ENCODE assay signal across 21 cellular contexts in genomic region chr4:95506264-95506663, GRCh38. TPM values are rescaled to one million over a fixed set of nuclear protein-coding genes. Genes with fewer than 3 reads are reported as not detected.
DNase-seq lines count a peak whose midpoint lies in the region; ATAC-seq, FAIRE-seq and TF ChIP-seq lines count a peak whose summit lies in the region.
"Had no signal": no experiment of that assay in that cellular context is flagged by ENCODE, and none has a peak within 500 bp of the region (broad histone marks: within the 10 kb centered on the region; RNA-seq: fewer than 3 reads in every experiment).

No MANE protein-coding gene starts in this region.

- no peak overlapping the region for H3K27ac Mint-ChIP-seq in stimulated activated memory B cell treated with anti-CD40 and anti-IgM and Interleukin-4, amounts not matched to agents 10 μg/mL and 1 μg/mL and 100 μg/mL, for 72 hours
- H3K27ac Mint-ChIP-seq: activated CD4-positive, alpha-beta memory T cell treated with anti-CD3 and anti-CD28 coated beads for 36 hours; CD8-positive, alpha-beta T cell; IgD-negative memory B cell had no signal

- H3K36me3 ChIP-seq in brain microvascular endothelial cell (replicated peaks): no peaks in the 10 kb centered on the region
- no peaks in the 10 kb centered on the region for H3K36me3 ChIP-seq in pancreas
- H3K36me3 ChIP-seq: esophagus muscularis mucosa had no signal

- WGBS in pancreas, 2 donors: 64 to 69% methylated on average over 4 of the region's 4 CpGs

- H3K27me3 Mint-ChIP-seq in stimulated activated memory B cell treated with anti-CD40 and anti-IgM and Interleukin-4, amounts not matched to agents 10 μg/mL and 1 μg/mL and 100 μg/mL, for 72 hours: no peaks in the 10 kb centered on the region
- H3K27me3 Mint-ChIP-seq: IgD-negative memory B cell had no signal

- ATAC-seq in pancreas: no peak
- no peak for ATAC-seq in stimulated activated memory B cell treated with anti-CD40 and anti-IgM and Interleukin-4, amounts not matched to agents 10 μg/mL and 1 μg/mL and 100 μg/mL, for 72 hours
- ATAC-seq: CD8-positive, alpha-beta T cell had no signal

- no peaks in the 10 kb centered on the region for H3K4me1 ChIP-seq in pancreas
- H3K4me1 ChIP-seq: esophagus muscularis mucosa had no signal

- H3K36me3 Mint-ChIP-seq in stimulated activated memory B cell treated with anti-CD40 and anti-IgM and Interleukin-4, amounts not matched to agents 10 μg/mL and 1 μg/mL and 100 μg/mL, for 72 hours: no peaks in the 10 kb centered on the region
- H3K36me3 Mint-ChIP-seq: activated CD4-positive, alpha-beta memory T cell treated with anti-CD3 and anti-CD28 coated beads for 36 hours; CD8-positive, alpha-beta T cell; IgD-negative memory B cell had no signal

- TF ChIP-seq CTCF in brain microvascular endothelial cell (IDR thresholded peaks at IDR 0.05; ENCODE audit: low read depth, low read length, missing control alignments) (no peak), pancreas (IDR thresholded peaks at IDR 0.05) (no peak)

- no peak overlapping the region for H3K4me3 Mint-ChIP-seq in stimulated activated memory B cell treated with anti-CD40 and anti-IgM and Interleukin-4, amounts not matched to agents 10 μg/mL and 1 μg/mL and 100 μg/mL, for 72 hours
- H3K4me3 Mint-ChIP-seq: activated CD4-positive, alpha-beta memory T cell treated with anti-CD3 and anti-CD28 coated beads for 36 hours; CD8-positive, alpha-beta T cell; IgD-negative memory B cell had no signal

- no peaks in the 10 kb centered on the region for H3K4me1 Mint-ChIP-seq in stimulated activated memory B cell treated with anti-CD40 and anti-IgM and Interleukin-4, amounts not matched to agents 10 μg/mL and 1 μg/mL and 100 μg/mL, for 72 hours
- H3K4me1 Mint-ChIP-seq: IgD-negative memory B cell had no signal

- H3K4me3 ChIP-seq in brain microvascular endothelial cell (ENCODE audit: low read depth, low read length): no peak overlapping the region
- H3K4me3 ChIP-seq in pancreas: no peak overlapping the region
- H3K4me3 ChIP-seq: esophagus muscularis mucosa had no signal

- DNase-seq in Daoy (ENCODE audit: low read depth): peak; percentile 62
- DNase-seq in NCI-H226: peak; percentile 79
- DNase-seq in brain microvascular endothelial cell: peak; percentile 20
- peak; percentile 65 for DNase-seq in kidney tubule cell (ENCODE audit: low spot score)
- DNase-seq in pancreas: no peak
- no peak for DNase-seq in activated CD4-positive, CD25-positive, alpha-beta regulatory T cell treated with anti-CD3 and anti-CD28 coated beads, Interleukin-2, amount 50 U/mL, for 72 hours
- no peak for DNase-seq in SKM-1 (lab: John Stamatoyannopoulos, UW; ENCODE audit: unreplicated experiment)
- DNase-seq: activated CD4-positive, alpha-beta memory T cell treated with anti-CD3 and anti-CD28 coated beads for 36 hours; activated naive CD4-positive, alpha-beta T cell treated with anti-CD3 and anti-CD28 coated beads, Interleukin-2, amount 50 U/mL, for 16 hours; activated T-cell treated with anti-CD3 and anti-CD28 coated beads, Interleukin-2, amount 50 U/mL, for 1 hour; CD8-positive, alpha-beta T cell; midbrain; NCI-H2107; NCI-H69; OCI-M1 had no signal

- FAIRE-seq in pancreas (lab: Jason Lieb, UNC): no peak
- FAIRE-seq: GM19239, islet of Langerhans had no signal

- in situ Hi-C loops in brain microvascular endothelial cell (cut with HindIII; ENCODE audit: low pct_ligation_motif_present, low sequenced_read_pairs): no loop called here

- no peaks in the 10 kb centered on the region for H3K9me3 Mint-ChIP-seq in stimulated activated memory B cell treated with anti-CD40 and anti-IgM and Interleukin-4, amounts not matched to agents 10 μg/mL and 1 μg/mL and 100 μg/mL, for 72 hours
- H3K9me3 Mint-ChIP-seq: activated CD4-positive, alpha-beta memory T cell treated with anti-CD3 and anti-CD28 coated beads for 36 hours; CD8-positive, alpha-beta T cell; IgD-negative memory B cell had no signal

- H3K27me3 ChIP-seq in brain microvascular endothelial cell (replicated peaks) (no peaks in the 10 kb centered on the region), pancreas (no peaks in the 10 kb centered on the region)
- H3K27me3 ChIP-seq: esophagus muscularis mucosa had no signal

- intact Hi-C loops in pancreas (cut with DNase I): no loop called here

- H3K9me3 ChIP-seq in pancreas: no peaks in the 10 kb centered on the region
- H3K9me3 ChIP-seq: esophagus muscularis mucosa had no signal

- H3K27ac ChIP-seq in brain microvascular endothelial cell (no peak overlapping the region), pancreas (no peak overlapping the region)
- H3K27ac ChIP-seq: esophagus muscularis mucosa, VCaP had no signal

RNA-seq across cellular contexts. Expression of gene UNC5C, which starts 42.5 kb away (rescaled TPM):
- not detected in 2 replicates for total RNA-seq in Daoy (2014; rRNA removed; shearing (Covaris generic))
- under 1 TPM; 0.16 to 0.84 (median 0.36) TPM for total RNA-seq in pancreas
- under 1 TPM; 0.15 to 0.35 TPM for polyA plus RNA-seq in pancreas
- total RNA-seq: activated CD4-positive, alpha-beta memory T cell treated with anti-CD3 and anti-CD28 coated beads for 36 hours; CD8-positive, alpha-beta T cell had no signal
- polyA plus RNA-seq: IgD-negative memory B cell had no signal

Comparison
In these comparisons a context has a peak if more than half of its experiments do, and no peak if none do; other contexts are left out.
1. DNase-seq: peak in Daoy (single experiment), NCI-H226 (single experiment), brain microvascular endothelial cell (single experiment) and kidney tubule cell (single experiment); none in pancreas (0 of 6), activated CD4-positive, CD25-positive, alpha-beta regulatory T cell treated with anti-CD3 and anti-CD28 coated beads, Interleukin-2, amount 50 U/mL, for 72 hours (single experiment) and SKM-1 (single experiment).